ENCODE assay signal across 9 cellular contexts in the genomic region with DNA sequence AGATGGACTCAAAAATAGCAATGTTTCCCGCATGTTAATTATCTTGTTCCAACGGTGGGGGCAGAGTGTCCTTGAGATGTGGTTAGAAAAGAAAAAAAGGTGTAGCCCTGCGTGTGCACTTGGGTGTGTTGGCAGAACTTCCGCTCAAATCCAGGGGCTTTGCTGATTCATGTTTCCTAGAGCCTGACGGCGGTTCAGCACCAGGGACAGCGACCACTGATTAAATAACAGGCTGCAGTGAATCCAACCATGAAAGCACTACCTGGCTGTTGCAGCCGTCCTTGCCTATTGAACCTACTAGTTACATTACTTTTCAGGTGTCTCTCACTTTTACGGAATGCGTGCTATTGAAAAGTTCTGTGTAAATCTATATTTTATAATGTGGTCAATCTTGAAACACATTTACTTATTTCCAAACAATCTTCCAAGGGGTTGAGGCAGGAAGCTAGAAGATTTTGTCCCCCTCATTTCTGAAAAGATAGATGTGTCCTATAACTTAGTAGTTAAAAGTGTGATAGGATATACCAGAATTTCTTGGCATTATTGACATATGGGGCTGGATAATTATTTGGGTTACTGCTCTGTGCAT.
DNase-seq lines count a peak whose midpoint lies in the region; ATAC-seq and TF ChIP-seq lines count a peak whose summit lies in the region.
"Had no signal": no experiment of that assay in that cellular context is flagged by ENCODE, and none has a peak within 500 bp of the region (broad histone marks: within the 10 kb centered on the region; RNA-seq: fewer than 3 reads in every experiment).

No MANE protein-coding gene starts in this region.

- H3K36me3 ChIP-seq in psoas muscle (ENCODE audit: insufficient read depth in 1 of 2, low read depth in 1 of 2), result no peaks in the 10 kb centered on the region
- H3K36me3 ChIP-seq: Peyer's patch had no signal

- CTCF ChIA-PET in RWPE1 (lab: Yijun Ruan, JAX), result no interaction called here

- intact Hi-C loops in psoas muscle (cut with DNase I), result no loop called here

- DNase-seq in activated CD8-positive, alpha-beta memory T cell treated with anti-CD3 and anti-CD28 coated beads, Interleukin-2, amount 50 U/mL, for 48 hours, result peak; percentile 58
- no peak for DNase-seq in activated CD8-positive, alpha-beta memory T cell treated with anti-CD3 and anti-CD28 coated beads, Interleukin-2, amount 50 U/mL, for 4 hours
- DNase-seq in RWPE1 (ENCODE audit: low spot score) (peak; percentile 28), psoas muscle (peak; percentile 46 to 51), NCI-H1930 (lab: John Stamatoyannopoulos, UW) (no peak)

- no peaks in the 10 kb centered on the region for H3K9me3 ChIP-seq in psoas muscle
- H3K9me3 ChIP-seq: Peyer's patch had no signal

- no peak overlapping the region for H3K4me3 ChIP-seq in psoas muscle
- H3K4me3 ChIP-seq: Peyer's patch had no signal

- H3K27ac ChIP-seq in RWPE1 (no peak overlapping the region), psoas muscle (no peak overlapping the region)
- H3K27ac ChIP-seq: Peyer's patch had no signal

- POLR2A ChIA-PET in RWPE1 (lab: Yijun Ruan, JAX; ENCODE audit: low non-redundant PET), result no interaction called here

- H3K27me3 ChIP-seq in psoas muscle (ENCODE audit: insufficient read depth in 3 of 3, low read length in 2 of 3), result peaks cover 0 to 3% (median 3%) of the 10 kb centered on the region in 3 donors
- H3K27me3 ChIP-seq: Peyer's patch had no signal

- WGBS in psoas muscle, 3 donors, result 4% methylated on average over 10 of the region's 10 CpGs

- TF ChIP-seq CTCF in RWPE1 (conservative IDR thresholded peaks at IDR 0.05; ENCODE audit: low read depth) (no peak), psoas muscle (IDR thresholded peaks at IDR 0.05) (no peak)

- ATAC-seq in esophagus mucosa (peak; percentile 70), psoas muscle (no peak), HG03108 (IDR thresholded peaks at IDR 0.05; ENCODE audit: unreplicated experiment) (no peak), HG02973 (IDR thresholded peaks at IDR 0.05; ENCODE audit: unreplicated experiment) (no peak)

- no peaks in the 10 kb centered on the region for H3K4me1 ChIP-seq in psoas muscle
- H3K4me1 ChIP-seq: Peyer's patch had no signal

Comparison
In these comparisons a context has a peak if more than half of its experiments do, and no peak if none do; other contexts are left out.
1. DNase-seq: peak in activated CD8-positive, alpha-beta memory T cell treated with anti-CD3 and anti-CD28 coated beads, Interleukin-2, amount 50 U/mL, for 48 hours (single experiment), RWPE1 (single experiment) and psoas muscle (2 of 2); none in activated CD8-positive, alpha-beta memory T cell treated with anti-CD3 and anti-CD28 coated beads, Interleukin-2, amount 50 U/mL, for 4 hours (single experiment) and NCI-H1930 (0 of 2).